ENCODE assay signal across 8 cellular contexts in genomic region chr10:35218339-35218955, GRCh38.
DNase-seq lines count a peak whose midpoint lies in the region; ATAC-seq and TF ChIP-seq lines count a peak whose summit lies in the region.

No MANE protein-coding gene starts in this region.

- H3K9me2 ChIP-seq in OCI-LY7 (ENCODE audit: insufficient read depth, low read length) = no peaks in the 10 kb centered on the region

- H3K4me3 Mint-ChIP-seq in natural killer cell treated with Interleukin-12 subunit alpha and Interleukin-12 subunit beta and Interleukin-15 and Interleukin-18, amount 100 ng/mL, for 72 hours = peak overlapping the region; percentile 83

- no peaks in the 10 kb centered on the region for H3K36me3 ChIP-seq in IMR-90 (ENCODE audit: control insufficient read depth, insufficient read depth, low read length)
- no peaks in the 10 kb centered on the region for H3K36me3 ChIP-seq in OCI-LY7 (ENCODE audit: insufficient read depth, low read length)
- H3K36me3 ChIP-seq in esophagus muscularis mucosa = no peaks in the 10 kb centered on the region

- TF ChIP-seq RAD21 in IMR-90 (IDR thresholded peaks at IDR 0.05; ENCODE audit: low read length) = peak; percentile 79

- POLR2A ChIA-PET in IMR-90 (lab: Charles Lee; ENCODE audit: unreplicated experiment) (no interaction called here), OCI-LY7 (lab: Charles Lee) (interaction anchor here (0.7 to 3.8 kb wide), 5 partner anchors 12 to 300 kb away, joined by 3 to 21 read pairs (median 17); no protein-coding TSS in a partner anchor)

- dilution Hi-C loops in IMR-90 (cut with HindIII; ENCODE audit: low sequenced_read_pairs, unreplicated experiment) = no loop called here

- no peak overlapping the region for H2BK120ac ChIP-seq in IMR-90 (ENCODE audit: low read depth, low read length)

- H3K36me3 Mint-ChIP-seq in natural killer cell treated with Interleukin-12 subunit alpha and Interleukin-12 subunit beta and Interleukin-15 and Interleukin-18, amount 100 ng/mL, for 72 hours = no peaks in the 10 kb centered on the region

- H2BK20ac ChIP-seq in IMR-90 (ENCODE audit: low read depth, low read length) = no peak overlapping the region

- ATAC-seq in GM21367 (IDR thresholded peaks at IDR 0.05; ENCODE audit: unreplicated experiment) (peak; percentile 66), IMR-90 (ENCODE audit: low read depth) (peak; percentile 91)
- peak; percentile 73 to 75 for ATAC-seq in natural killer cell treated with Interleukin-12 subunit alpha and Interleukin-12 subunit beta and Interleukin-15 and Interleukin-18, amount 100 ng/mL, for 72 hours

- no peaks in the 10 kb centered on the region; the same call in 1 of the 2 replicates for H3K4me1 ChIP-seq in IMR-90 (ENCODE audit: control insufficient read depth, insufficient read depth, low read length)
- peaks cover 22% of the 10 kb centered on the region for H3K4me1 ChIP-seq in OCI-LY7 (ENCODE audit: insufficient read depth, low read length, poor library complexity, severe bottlenecking)
- peaks cover 9 to 24% (median 10%) of the 10 kb centered on the region in 4 donors for H3K4me1 ChIP-seq in esophagus muscularis mucosa

- peak overlapping the region; percentile 90 to 93 for H3K27ac Mint-ChIP-seq in natural killer cell treated with Interleukin-12 subunit alpha and Interleukin-12 subunit beta and Interleukin-15 and Interleukin-18, amount 100 ng/mL, for 72 hours

- H3K14ac ChIP-seq in IMR-90 (replicated peaks; ENCODE audit: low read depth, low read length) = no peak overlapping the region

- peak overlapping the region; percentile 36; the same call in 1 of the 2 replicates for H3K4ac ChIP-seq in IMR-90 (ENCODE audit: low read depth, low read length)

- no peaks in the 10 kb centered on the region for H3K27me3 Mint-ChIP-seq in natural killer cell treated with Interleukin-12 subunit alpha and Interleukin-12 subunit beta and Interleukin-15 and Interleukin-18, amount 100 ng/mL, for 72 hours

- no peak for TF ChIP-seq POLR2A in IMR-90 (IDR thresholded peaks at IDR 0.05; ENCODE audit: low read depth, low read length)
- TF ChIP-seq POLR2A in esophagus muscularis mucosa (IDR thresholded peaks at IDR 0.05; ENCODE audit: low read depth) = no peak

- intact Hi-C loops in IMR-90 (cut with micrococcal nuclease) (loop anchor here (1.0 to 5.0 kb wide), 2 partner anchors 98 to 226 kb away; no protein-coding TSS in a partner anchor), OCI-LY7 (cut with micrococcal nuclease; ENCODE audit: unreplicated experiment) (loop anchor here (1.0 to 2.0 kb wide), 3 partner anchors 92 to 224 kb away; partner anchors contain the start of gene CREM), esophagus muscularis mucosa (cut with DNase I) (loop anchor here (2.0 kb wide), 1 partner anchor 98 kb away; no protein-coding TSS in a partner anchor)

- H3K79me1 ChIP-seq in IMR-90 (ENCODE audit: low read depth in 1 of 2, low read length in 2 of 2) = no peaks in the 10 kb centered on the region

- DNase-seq in COR-L47 (lab: John Stamatoyannopoulos, UW) (peak; percentile 75), IMR-90 (peak; percentile 90), OCI-LY7 (ENCODE audit: low spot score) (peak; percentile 90), activated T-cell treated with anti-CD3 and anti-CD28 coated beads for 4 hours (peak; percentile 82), esophagus muscularis mucosa (ENCODE audit: extremely low spot score) (peak; percentile 95)
- DNase-seq in natural killer cell treated with Interleukin-12 subunit alpha and Interleukin-12 subunit beta and Interleukin-15 and Interleukin-18, amount 100 ng/mL, for 72 hours (ENCODE audit: low spot score) = peak; percentile 82
- DNase-seq in stimulated activated naive CD4-positive, alpha-beta T cell (lab: John Stamatoyannopoulos, UW) = peak; percentile 53 to 83 (median 72)

- no peak overlapping the region for H4K91ac ChIP-seq in IMR-90 (ENCODE audit: insufficient read depth, low read depth, low read length)

- H2AK9ac ChIP-seq in IMR-90 (replicated peaks; ENCODE audit: low read depth, low read length, poor library complexity) = peak overlapping the region; percentile 44

- peak overlapping the region in 1 of 2 experiments; percentile 82; a peak in 2 of 4 replicates for H4K8ac ChIP-seq in IMR-90 (ENCODE audit: low read depth in 2 of 2, low read length in 2 of 2)

- no peaks in the 10 kb centered on the region for H3K9me3 Mint-ChIP-seq in natural killer cell treated with Interleukin-12 subunit alpha and Interleukin-12 subunit beta and Interleukin-15 and Interleukin-18, amount 100 ng/mL, for 72 hours

- H3K9me3 ChIP-seq in IMR-90 (ENCODE audit: control insufficient read depth, insufficient read depth, low read length) (no peaks in the 10 kb centered on the region), OCI-LY7 (ENCODE audit: low read length) (no peaks in the 10 kb centered on the region), esophagus muscularis mucosa (no peaks in the 10 kb centered on the region)

- H3K27me3 ChIP-seq in IMR-90 (ENCODE audit: control insufficient read depth, insufficient read depth, low read length) = no peaks in the 10 kb centered on the region
- no peaks in the 10 kb centered on the region for H3K27me3 ChIP-seq in esophagus muscularis mucosa

- H3K9ac ChIP-seq in IMR-90 (ENCODE audit: low read depth, low read length) = no peak overlapping the region

- no peak overlapping the region for H3K27ac ChIP-seq in IMR-90 (ENCODE audit: insufficient read depth, low read length)
- no peak overlapping the region for H3K27ac ChIP-seq in OCI-LY7 (ENCODE audit: low read depth, low read length, poor library complexity, severe bottlenecking)
- H3K27ac ChIP-seq in esophagus muscularis mucosa (replicated peaks in 1 of 4) = peak overlapping the region in 1 of 4 donors; percentile 53

- H2BK5ac ChIP-seq in IMR-90 (ENCODE audit: low read depth, low read length, poor library complexity, severe bottlenecking) = no peak overlapping the region

- no TSS peak for BruUV-seq in IMR-90 (replicated peaks; lab: Mats Ljungman, UMichigan)
- BruUV-seq in OCI-LY7 (replicated peaks; lab: Mats Ljungman, UMichigan) = no TSS peak

- no peak overlapping the region for H3K56ac ChIP-seq in IMR-90 (ENCODE audit: extremely low read depth, insufficient read depth, low read length)

- peak overlapping the region; percentile 1; the same call in 1 of the 2 replicates for H2AK5ac ChIP-seq in IMR-90 (ENCODE audit: low read depth, low read length)

- peak; percentile 87 for TF ChIP-seq CTCF in IMR-90 (conservative IDR thresholded peaks at IDR 0.05; ENCODE audit: low read depth, low read length)
- peak; percentile 95 for TF ChIP-seq CTCF in OCI-LY7 (conservative IDR thresholded peaks at IDR 0.05; ENCODE audit: low read length)
- TF ChIP-seq CTCF in esophagus muscularis mucosa (IDR thresholded peaks at IDR 0.05) = peak; percentile 76 to 83 (median 79)

- H3K9me1 ChIP-seq in IMR-90 (ENCODE audit: insufficient read depth, low read length) = no peaks in the 10 kb centered on the region; the same call in 1 of the 2 replicates

- CTCF ChIA-PET in IMR-90 (lab: Yijun Ruan, JAX) = interaction anchor here (0.6 kb wide), 1 partner anchor 113 kb away, joined by 6 read pairs; no protein-coding TSS in a partner anchor
- CTCF ChIA-PET in OCI-LY7 (lab: Charles Lee; ENCODE audit: unreplicated experiment) = interaction anchor here (0.9 to 2.1 kb wide), 3 partner anchors 97 to 417 kb away, joined by 3 to 10 read pairs (median 3); no protein-coding TSS in a partner anchor

- H2AFZ ChIP-seq in IMR-90 (replicated peaks; ENCODE audit: low read length, poor library complexity) = peak overlapping the region; percentile 87
- peak overlapping the region; percentile 53; the same call in 1 of the 2 replicates for H2AFZ ChIP-seq in OCI-LY7 (ENCODE audit: low read length)

- no peak overlapping the region for H3K23ac ChIP-seq in IMR-90 (ENCODE audit: low read depth, low read length)

- TF ChIP-seq EP300 in esophagus muscularis mucosa (IDR thresholded peaks at IDR 0.05) = no peak

- peaks cover 28 to 31% of the 10 kb centered on the region in 2 donors for H3K4me1 Mint-ChIP-seq in natural killer cell treated with Interleukin-12 subunit alpha and Interleukin-12 subunit beta and Interleukin-15 and Interleukin-18, amount 100 ng/mL, for 72 hours (ENCODE audit: low read depth in 2 of 2)

- H4K20me1 ChIP-seq in IMR-90 (ENCODE audit: insufficient read depth, low read length) (no peaks in the 10 kb centered on the region), OCI-LY7 (ENCODE audit: insufficient read depth, low read length) (no peaks in the 10 kb centered on the region)

- 0% methylated on average over 3 of the region's 7 CpGs; no CpG with 5 or more reads in 1 of the 2 experiments for WGBS in IMR-90 (ENCODE audit: extremely low coverage in 2 of 2, insufficient read length in 1 of 2), 2 experiments
- 43% methylated on average over 7 of the region's 7 CpGs for WGBS in esophagus muscularis mucosa

- H3K79me2 ChIP-seq in OCI-LY7 (ENCODE audit: insufficient read depth, low read depth, low read length) = no peaks in the 10 kb centered on the region

- no peak overlapping the region for H3K18ac ChIP-seq in IMR-90 (ENCODE audit: low read depth, low read length)

- in situ Hi-C loops in IMR-90 (cut with MboI; ENCODE audit: low sequenced_read_pairs) = loop anchor here (5.0 to 10.0 kb wide), 2 partner anchors 96 to 544 kb away; no protein-coding TSS in a partner anchor

- no peak overlapping the region for H3K4me3 ChIP-seq in IMR-90 (ENCODE audit: insufficient read depth, low read depth, low read length)
- H3K4me3 ChIP-seq in OCI-LY7 (ENCODE audit: low read depth, low read length, poor library complexity, severe bottlenecking) = no peak overlapping the region
- H3K4me3 ChIP-seq in esophagus muscularis mucosa = no peak overlapping the region

- H4K5ac ChIP-seq in IMR-90 (ENCODE audit: low read depth, low read length) = no peak overlapping the region

- H3K4me2 ChIP-seq in IMR-90 (ENCODE audit: low read depth, low read length) = peak overlapping the region; percentile 65; the same call in 1 of the 2 replicates
- no peak overlapping the region; the same call in 1 of the 2 replicates for H3K4me2 ChIP-seq in OCI-LY7 (ENCODE audit: low read length)

- no peak overlapping the region for H2BK15ac ChIP-seq in IMR-90 (ENCODE audit: low read depth, low read length)

TF ChIP-seq in IMR-90, 13 proteins besides CTCF, POLR2A, EP300 and RAD21:
- peak; percentile 84 for TF ChIP-seq SMC3 (IDR thresholded peaks at IDR 0.05; ENCODE audit: low read depth, low read length)
- 0 out of 2 replicates have a peak, but pooled peaks have one; percentile 8 for TF ChIP-seq MAFK (IDR thresholded peaks at IDR 0.05; ENCODE audit: low read depth, low read length)
- TF ChIP-seq USF2 (IDR thresholded peaks at IDR 0.05; ENCODE audit: low read depth, low read length) = no peak
